ENCODE assay signal across 8 cellular contexts in the genomic region with DNA sequence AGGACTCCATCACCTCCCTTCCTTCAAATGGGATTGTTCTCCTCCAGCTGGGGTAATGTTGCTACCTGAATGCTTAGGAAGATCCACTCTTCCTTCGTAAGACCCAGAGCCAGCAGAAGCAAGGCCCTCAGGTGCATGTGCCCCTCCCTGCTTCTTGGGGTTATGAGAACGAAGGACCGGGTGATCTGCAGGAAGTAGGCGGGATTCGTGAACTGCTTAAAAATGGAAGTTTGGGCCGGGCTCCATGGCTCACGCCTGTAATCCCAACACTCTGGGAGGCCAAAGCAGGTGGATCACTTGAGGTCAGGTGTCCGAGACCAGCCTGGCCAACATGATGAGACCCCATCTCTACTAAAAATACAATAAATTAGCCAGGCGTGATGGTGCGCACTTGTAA. TPM values are rescaled to one million over a fixed set of nuclear protein-coding genes. Genes with fewer than 3 reads are reported as not detected.
A peak's percentile ranks its signal among the peaks of the same experiment; 100 is the strongest.
DNase-seq lines count a peak whose midpoint lies in the region; ATAC-seq and TF ChIP-seq lines count a peak whose summit lies in the region.

No MANE protein-coding gene starts in this region.

- H3K27me3 Mint-ChIP-seq in CD8-positive, alpha-beta memory T cell: no peaks in the 10 kb centered on the region
- no peaks in the 10 kb centered on the region for H3K27me3 Mint-ChIP-seq in nephron progenitor cell (ENCODE audit: low read depth, poor library complexity)

- ATAC-seq in RWPE2 (ENCODE audit: low read depth) (peak; percentile 44), sciatic nerve (no peak), HG02870 (IDR thresholded peaks at IDR 0.05; ENCODE audit: unreplicated experiment) (no peak)

- H3K4me1 ChIP-seq in CD8-positive, alpha-beta memory T cell (ENCODE audit: insufficient read depth, low read length): peaks cover 63% of the 10 kb centered on the region
- peaks cover 18% of the 10 kb centered on the region for H3K4me1 ChIP-seq in RWPE2 (ENCODE audit: insufficient read depth, poor library complexity, severe bottlenecking)

- POLR2A ChIA-PET in CD8-positive, alpha-beta memory T cell (lab: Charles Lee): interaction anchor here (0.8 to 1.0 kb wide), 2 partner anchors 9 to 28 kb away, joined by 3 read pairs; a partner anchor contains a TSS

- H3K4me3 Mint-ChIP-seq in CD8-positive, alpha-beta memory T cell: peak overlapping the region; percentile 1 to 85 (median 70)
- no peak overlapping the region for H3K4me3 Mint-ChIP-seq in nephron progenitor cell

- H3K9me3 Mint-ChIP-seq in CD8-positive, alpha-beta memory T cell: no peaks in the 10 kb centered on the region
- no peaks in the 10 kb centered on the region for H3K9me3 Mint-ChIP-seq in nephron progenitor cell

- no peak overlapping the region for H3K27ac ChIP-seq in CD8-positive, alpha-beta memory T cell (ENCODE audit: low read depth, low read length)
- H3K27ac ChIP-seq in RWPE2 (ENCODE audit: poor library complexity, severe bottlenecking) (peak overlapping the region; percentile 93), epithelial cell of prostate (peak overlapping the region; percentile 98)

- no peaks in the 10 kb centered on the region for H3K27me3 ChIP-seq in CD8-positive, alpha-beta memory T cell (ENCODE audit: insufficient read depth, low read length, poor library complexity, severe bottlenecking)
- no peaks in the 10 kb centered on the region for H3K27me3 ChIP-seq in RWPE2 (ENCODE audit: insufficient read depth, poor library complexity, severe bottlenecking)

- H3K36me3 Mint-ChIP-seq in CD8-positive, alpha-beta memory T cell: peaks cover 11 to 37% (median 21%) of the 10 kb centered on the region in 3 donors
- peaks cover 34% of the 10 kb centered on the region for H3K36me3 Mint-ChIP-seq in nephron progenitor cell (ENCODE audit: low read depth)

- CTCF ChIA-PET in CD8-positive, alpha-beta memory T cell (lab: Charles Lee): interaction anchor here (1.1 to 9.2 kb wide), 5 partner anchors 10 to 221 kb away, joined by 3 to 111 read pairs (median 6); no protein-coding TSS in a partner anchor

- H3K4me3 ChIP-seq in CD8-positive, alpha-beta memory T cell (ENCODE audit: low read length): peak overlapping the region; percentile 24
- no peak overlapping the region for H3K4me3 ChIP-seq in RWPE2 (ENCODE audit: severe bottlenecking)

- H3K36me3 ChIP-seq in CD8-positive, alpha-beta memory T cell (ENCODE audit: insufficient read depth, low read length): peaks cover 12% of the 10 kb centered on the region
- peaks cover 21% of the 10 kb centered on the region for H3K36me3 ChIP-seq in RWPE2 (ENCODE audit: low read depth)

- no peak for DNase-seq in CD8-positive, alpha-beta memory T cell
- DNase-seq in RWPE2 (ENCODE audit: low spot score) (no peak), epithelial cell of prostate (ENCODE audit: low read depth, low spot score) (no peak), sciatic nerve (ENCODE audit: low spot score) (peak; percentile 51), nephron progenitor cell (no peak), SW 1271 (lab: John Stamatoyannopoulos, UW) (no peak), retina (no peak)

- TF ChIP-seq CTCF in RWPE2 (IDR thresholded peaks at IDR 0.05; ENCODE audit: poor library complexity, severe bottlenecking) (no peak), nephron progenitor cell (IDR thresholded peaks at IDR 0.05) (no peak)

- H3K27ac Mint-ChIP-seq in CD8-positive, alpha-beta memory T cell: peak overlapping the region; percentile 83 to 95 (median 91)
- no peak overlapping the region for H3K27ac Mint-ChIP-seq in nephron progenitor cell

- peaks cover 61 to 73% (median 71%) of the 10 kb centered on the region in 3 donors for H3K4me1 Mint-ChIP-seq in CD8-positive, alpha-beta memory T cell
- peaks cover 31% of the 10 kb centered on the region for H3K4me1 Mint-ChIP-seq in nephron progenitor cell

- intact Hi-C loops in sciatic nerve (cut with DNase I): no loop called here

- no peaks in the 10 kb centered on the region for H3K9me3 ChIP-seq in CD8-positive, alpha-beta memory T cell (ENCODE audit: low read length)
- no peaks in the 10 kb centered on the region for H3K9me3 ChIP-seq in RWPE2 (ENCODE audit: severe bottlenecking)

RNA-seq across cellular contexts. Expression of a gene that starts 8.0 kb away (rescaled TPM):
- under 1 TPM; 0.16 to 0.22 TPM for total RNA-seq in CD8-positive, alpha-beta memory T cell
- 0.16 TPM for polyA plus RNA-seq in CD8-positive, alpha-beta memory T cell
- total RNA-seq in sciatic nerve: 1.1 TPM

RNA-seq across cellular contexts. Expression of a gene that starts 19.4 kb away (rescaled TPM):
- total RNA-seq in CD8-positive, alpha-beta memory T cell: 10 to 100 TPM; 72.2 to 73.0 TPM
- polyA plus RNA-seq in CD8-positive, alpha-beta memory T cell: 32.9 TPM
- total RNA-seq in sciatic nerve: 39.1 TPM

RNA-seq across cellular contexts. Expression of a gene that starts 21.6 kb away (rescaled TPM):
- total RNA-seq in CD8-positive, alpha-beta memory T cell: 100 to 1,000 TPM in 1 of 2 experiments, 10 to 100 TPM in 1; 98.2 to 101 TPM
- polyA plus RNA-seq in CD8-positive, alpha-beta memory T cell: 138 TPM
- 39.8 TPM for total RNA-seq in sciatic nerve

RNA-seq across cellular contexts. Expression of a gene that starts 28.2 kb away (rescaled TPM):
- total RNA-seq in CD8-positive, alpha-beta memory T cell: 10 to 100 TPM; 56.6 to 60.8 TPM
- polyA plus RNA-seq in CD8-positive, alpha-beta memory T cell: 81.8 TPM
- total RNA-seq in sciatic nerve: 36.9 TPM
